8 cellular contexts compared by ENCODE assay signal in genomic region chr2:131493199-131494018, GRCh38.
DNase-seq lines count a peak whose midpoint lies in the region; ATAC-seq and TF ChIP-seq lines count a peak whose summit lies in the region.

No MANE protein-coding gene starts in this region.

- peak overlapping the region; percentile 98 for H3K4me3 ChIP-seq in adipocyte (ENCODE audit: low read length)

- H3K27me3 Mint-ChIP-seq in stimulated activated naive CD8-positive, alpha-beta T cell treated with anti-CD3 and anti-CD28 coated beads, Interleukin-15, amount 100 ng/mL, for 72 hours, result no peaks in the 10 kb centered on the region

- no peaks in the 10 kb centered on the region for H3K36me3 ChIP-seq in adipocyte (ENCODE audit: control insufficient read depth, insufficient read depth, low read length, severe bottlenecking)

- ATAC-seq in GM19438 (IDR thresholded peaks at IDR 0.05; ENCODE audit: low read depth, unreplicated experiment), result peak; percentile 23
- ATAC-seq in HG03460 (IDR thresholded peaks at IDR 0.05; ENCODE audit: unreplicated experiment), result peak; percentile 14
- ATAC-seq in stimulated activated naive CD8-positive, alpha-beta T cell treated with anti-CD3 and anti-CD28 coated beads, Interleukin-15, amount 100 ng/mL, for 72 hours, result peak; percentile 32

- no peaks in the 10 kb centered on the region for H3K27me3 ChIP-seq in adipocyte (replicated peaks; ENCODE audit: control insufficient read depth, insufficient read depth, low read length)

- peak overlapping the region; percentile 87 for H3K27ac ChIP-seq in C4-2B

- peak overlapping the region; percentile 93 for H3K9ac ChIP-seq in adipocyte (ENCODE audit: low read length)

- peak overlapping the region; percentile 97 to 99 for H3K27ac Mint-ChIP-seq in stimulated activated naive CD8-positive, alpha-beta T cell treated with anti-CD3 and anti-CD28 coated beads, Interleukin-15, amount 100 ng/mL, for 72 hours

- H3K9me3 Mint-ChIP-seq in stimulated activated naive CD8-positive, alpha-beta T cell treated with anti-CD3 and anti-CD28 coated beads, Interleukin-15, amount 100 ng/mL, for 72 hours, result no peaks in the 10 kb centered on the region

- peak; percentile 48 for DNase-seq in adipocyte (ENCODE audit: low read depth)
- DNase-seq in iris pigment epithelial cell (ENCODE audit: low read depth), result peak; percentile 8
- no peak for DNase-seq in stimulated activated naive CD8-positive, alpha-beta T cell treated with anti-CD3 and anti-CD28 coated beads, Interleukin-15, amount 100 ng/mL, for 72 hours
- no peak for DNase-seq in inferior parietal cortex (ENCODE audit: extremely low spot score)
- DNase-seq in Ammon's horn (ENCODE audit: low spot score), result no peak

- no peaks in the 10 kb centered on the region for H3K9me3 ChIP-seq in adipocyte (ENCODE audit: control insufficient read depth, low read length)

- TF ChIP-seq CTCF in C4-2B (conservative IDR thresholded peaks at IDR 0.05), result no peak

- peaks cover 60% of the 10 kb centered on the region for H3K4me1 Mint-ChIP-seq in stimulated activated naive CD8-positive, alpha-beta T cell treated with anti-CD3 and anti-CD28 coated beads, Interleukin-15, amount 100 ng/mL, for 72 hours

- H3K4me3 Mint-ChIP-seq in stimulated activated naive CD8-positive, alpha-beta T cell treated with anti-CD3 and anti-CD28 coated beads, Interleukin-15, amount 100 ng/mL, for 72 hours, result peak overlapping the region; percentile 97 to 98

- peaks cover 6% of the 10 kb centered on the region for H3K4me1 ChIP-seq in adipocyte (ENCODE audit: control insufficient read depth, insufficient read depth, low read length)

Comparison
In these comparisons a context has a peak if more than half of its experiments do, and no peak if none do; other contexts are left out.
1. DNase-seq: peak in adipocyte (single experiment) and iris pigment epithelial cell (single experiment); none in stimulated activated naive CD8-positive, alpha-beta T cell treated with anti-CD3 and anti-CD28 coated beads, Interleukin-15, amount 100 ng/mL, for 72 hours (0 of 2), inferior parietal cortex (single experiment) and Ammon's horn (single experiment).
2. Peak in every context shown above with its lines, with median percentiles within 50 percentile points of each other: ATAC-seq.